Comparison of ENCODE assay signal across 21 cellular contexts in genomic region chr7:3412871-3413270, GRCh38.
A peak's percentile ranks its signal among the peaks of the same experiment; 100 is the strongest.
DNase-seq lines count a peak whose midpoint lies in the region; ATAC-seq and TF ChIP-seq lines count a peak whose summit lies in the region.
"Had no signal": no experiment of that assay in that cellular context is flagged by ENCODE, and none has a peak within 500 bp of the region (broad histone marks: within the 10 kb centered on the region; RNA-seq: fewer than 3 reads in every experiment).

No MANE protein-coding gene starts in this region.

- no peaks in the 10 kb centered on the region for H3K27me3 ChIP-seq in Panc1 (ENCODE audit: control insufficient read depth, insufficient read depth, low read length)
- H3K27me3 ChIP-seq: BLaER1 had no signal

- in situ Hi-C loops in Panc1 (cut with HindIII; ENCODE audit: low pct_unique_long_range_greater_than_20kb, low sequenced_read_pairs), result no loop called here

- H3K27ac Mint-ChIP-seq in glutamatergic neuron (ENCODE audit: unreplicated experiment), result peak overlapping the region; percentile 69
- H3K27ac Mint-ChIP-seq: CD14-positive monocyte; CD4-positive, alpha-beta memory T cell; IgD-negative memory B cell had no signal

- peaks cover 10% of the 10 kb centered on the region for H3K9me3 Mint-ChIP-seq in glutamatergic neuron (ENCODE audit: unreplicated experiment)
- H3K9me3 Mint-ChIP-seq: CD4-positive, alpha-beta memory T cell; IgD-negative memory B cell had no signal

- DNase-seq in NCI-H146 (lab: John Stamatoyannopoulos, UW) (peak; percentile 22), NCI-H146 treated with DMSO at 0.1 percent for 48 hours (lab: John Stamatoyannopoulos, UW; ENCODE audit: unreplicated experiment) (no peak), NCI-H1417 (lab: John Stamatoyannopoulos, UW) (peak in 2 of 3 experiments; percentile 32 to 71), Panc1 (ENCODE audit: low read depth, low spot score) (no peak), glutamatergic neuron (no peak), posterior cingulate gyrus (no peak), NCI-H1105 treated with DMSO at 0.1 percent for 48 hours (lab: John Stamatoyannopoulos, UW) (no peak), RKO (ENCODE audit: low spot score) (no peak)
- DNase-seq: Calu3; CD4-positive, alpha-beta memory T cell; DMS53; DND-41; EL had no signal

- no peak overlapping the region for H3K4me3 ChIP-seq in Panc1 (ENCODE audit: low read depth in 2 of 2, low read length in 2 of 2)
- H3K4me3 ChIP-seq: A549, BLaER1, GM12878, HAP-1 had no signal

- TF ChIP-seq CTCF in Panc1 (IDR thresholded peaks at IDR 0.05) (no peak), glutamatergic neuron (IDR thresholded peaks at IDR 0.05; ENCODE audit: partially characterized antibody, unreplicated experiment) (no peak)

- CTCF ChIA-PET in Panc1 (lab: Charles Lee), result no interaction called here

- POLR2A ChIA-PET in Panc1 (lab: Charles Lee), result no interaction called here

- no peaks in the 10 kb centered on the region for H3K36me3 ChIP-seq in Panc1 (ENCODE audit: control insufficient read depth, insufficient read depth, low read length)
- H3K36me3 ChIP-seq: BLaER1, HAP-1 had no signal

- peaks cover 7% of the 10 kb centered on the region for H3K27me3 Mint-ChIP-seq in glutamatergic neuron (ENCODE audit: unreplicated experiment)

- BruUV-seq in Panc1 (replicated peaks; lab: Mats Ljungman, UMichigan), result no TSS peak

- H3K4me3 Mint-ChIP-seq in glutamatergic neuron (ENCODE audit: unreplicated experiment), result no peak overlapping the region
- H3K4me3 Mint-ChIP-seq: CD14-positive monocyte; CD4-positive, alpha-beta memory T cell; IgD-negative memory B cell had no signal

- H3K4me1 Mint-ChIP-seq in glutamatergic neuron (ENCODE audit: low read depth, unreplicated experiment), result peaks cover 62% of the 10 kb centered on the region
- H3K4me1 Mint-ChIP-seq: CD14-positive monocyte had no signal

- H3K27ac ChIP-seq in Panc1 (ENCODE audit: low read length), result peak overlapping the region; percentile 5; the same call in 1 of the 2 replicates
- H3K27ac ChIP-seq: 22Rv1, A549, BLaER1 had no signal

- H3K4me1 ChIP-seq in Panc1 (ENCODE audit: control insufficient read depth, insufficient read depth, low read length), result peaks cover 45% of the 10 kb centered on the region
- H3K4me1 ChIP-seq: A549 had no signal

- ATAC-seq in Panc1, result no peak
- ATAC-seq: A549, GM12878, HepG2 had no signal

- H3K9me3 ChIP-seq in Panc1 (ENCODE audit: control insufficient read depth, insufficient read depth, low read depth, low read length), result no peaks in the 10 kb centered on the region
- H3K9me3 ChIP-seq: A549, BLaER1, HAP-1 had no signal

- intact Hi-C loops in Panc1 (cut with micrococcal nuclease; ENCODE audit: unreplicated experiment), result no loop called here
- intact Hi-C loops in posterior cingulate gyrus (cut with DNase I), result no loop called here

- H3K36me3 Mint-ChIP-seq in glutamatergic neuron (ENCODE audit: unreplicated experiment), result no peaks in the 10 kb centered on the region
- H3K36me3 Mint-ChIP-seq: CD14-positive monocyte; CD4-positive, alpha-beta memory T cell; IgD-negative memory B cell had no signal

Comparison
In these comparisons a context has a peak if more than half of its experiments do, and no peak if none do; other contexts are left out.
1. DNase-seq: peak in NCI-H146 (single experiment) and NCI-H1417 (2 of 3); none in NCI-H146 treated with DMSO at 0.1 percent for 48 hours (single experiment), Panc1 (single experiment), glutamatergic neuron (single experiment), posterior cingulate gyrus (0 of 10), NCI-H1105 treated with DMSO at 0.1 percent for 48 hours (single experiment) and RKO (single experiment).